ENCODE assay signal across 10 cellular contexts in genomic region chr1:165403835-165404482, GRCh38. TPM values are rescaled to one million over a fixed set of nuclear protein-coding genes. Genes with fewer than 3 reads are reported as not detected.
DNase-seq lines count a peak whose midpoint lies in the region; ATAC-seq and TF ChIP-seq lines count a peak whose summit lies in the region.
"Had no signal": no experiment of that assay in that cellular context is flagged by ENCODE, and none has a peak within 500 bp of the region (broad histone marks: within the 10 kb centered on the region; RNA-seq: fewer than 3 reads in every experiment).

No MANE protein-coding gene starts in this region.

- H3K4me3 Mint-ChIP-seq in T-helper 17 cell = no peak overlapping the region
- no peak overlapping the region for H3K4me3 Mint-ChIP-seq in osteocyte (ENCODE audit: unreplicated experiment)

- peak; percentile 34 for TF ChIP-seq CTCF in GM20000 (IDR thresholded peaks at IDR 0.05; ENCODE audit: extremely low read depth, missing control alignments)
- peak; percentile 98 for TF ChIP-seq CTCF in KMS-11 (conservative IDR thresholded peaks at IDR 0.05; ENCODE audit: low read depth, low read length)
- peak; percentile 48 for TF ChIP-seq CTCF in fibroblast of mammary gland (conservative IDR thresholded peaks at IDR 0.05; ENCODE audit: control insufficient read depth, insufficient read depth, low read depth, low read length)
- peak; percentile 46 for TF ChIP-seq CTCF in osteocyte (IDR thresholded peaks at IDR 0.05)
- TF ChIP-seq CTCF in ovary (IDR thresholded peaks at IDR 0.05) = peak in 1 of 3 donors; percentile 9

- H2AFZ ChIP-seq in KMS-11 (ENCODE audit: low read depth) = peak overlapping the region; percentile 20; the same call in 1 of the 2 replicates

- ATAC-seq in T-helper 17 cell = peak; percentile 63

- H3K4me2 ChIP-seq in KMS-11 = no peak overlapping the region

- no peaks in the 10 kb centered on the region for H3K36me3 ChIP-seq in KMS-11 (ENCODE audit: insufficient read depth)
- no peaks in the 10 kb centered on the region for H3K36me3 ChIP-seq in ovary

- H3K9ac ChIP-seq in KMS-11 = no peak overlapping the region

- peaks cover 4% of the 10 kb centered on the region for H3K36me3 Mint-ChIP-seq in T-helper 17 cell (ENCODE audit: low read depth)
- H3K36me3 Mint-ChIP-seq in osteocyte (ENCODE audit: unreplicated experiment) = no peaks in the 10 kb centered on the region

- no peaks in the 10 kb centered on the region for H3K27me3 ChIP-seq in KMS-11 (ENCODE audit: insufficient read depth, low read depth)
- H3K27me3 ChIP-seq in ovary = no peaks in the 10 kb centered on the region

- WGBS in ovary, 3 donors = 33 to 37% (median 35%) methylated on average over 3 of the region's 3 CpGs

- no peaks in the 10 kb centered on the region for H3K4me1 ChIP-seq in KMS-11 (ENCODE audit: low read depth, poor library complexity, severe bottlenecking)
- no peaks in the 10 kb centered on the region for H3K4me1 ChIP-seq in ovary (ENCODE audit: insufficient read depth)

- TF ChIP-seq POLR2A in ovary (IDR thresholded peaks at IDR 0.05) = no peak

- peak; percentile 40 for DNase-seq in DMS53 treated with DMSO at 0.1 percent for 48 hours (lab: John Stamatoyannopoulos, UW; ENCODE audit: unreplicated experiment)
- DNase-seq in GM20000 (ENCODE audit: low spot score) = peak; percentile 32
- DNase-seq in T-helper 17 cell = peak in 1 of 3 donors; percentile 12
- no peak for DNase-seq in fibroblast of mammary gland (ENCODE audit: low read depth)
- no peak for DNase-seq in osteocyte (ENCODE audit: extremely low spot score, unreplicated experiment)
- DNase-seq in ovary = no peak
- no peak for DNase-seq in T1000 (lab: John Stamatoyannopoulos, UW)

- H3K4me3 ChIP-seq in KMS-11 (IDR thresholded peaks at IDR 0.05; ENCODE audit: insufficient read depth, low read depth, low read length) = no peak overlapping the region
- H3K4me3 ChIP-seq in fibroblast of mammary gland (ENCODE audit: control insufficient read depth, low read depth, low read length) = no peak overlapping the region
- no peak overlapping the region for H3K4me3 ChIP-seq in ovary

- H3K4me1 Mint-ChIP-seq in T-helper 17 cell (peaks cover 14% of the 10 kb centered on the region), osteocyte (ENCODE audit: unreplicated experiment) (no peaks in the 10 kb centered on the region)

- H3K27me3 Mint-ChIP-seq in T-helper 17 cell (peaks cover 63% of the 10 kb centered on the region), osteocyte (ENCODE audit: unreplicated experiment) (peaks cover 6% of the 10 kb centered on the region)

- H3K9me3 ChIP-seq in T-helper 17 cell (ENCODE audit: control insufficient read depth, low read length, poor library complexity, severe bottlenecking) (no peaks in the 10 kb centered on the region), ovary (no peaks in the 10 kb centered on the region)

- intact Hi-C loops in ovary (cut with DNase I) = no loop called here

- H3K79me2 ChIP-seq in KMS-11 (ENCODE audit: insufficient read depth, low read depth) = no peaks in the 10 kb centered on the region

- H3K9me3 Mint-ChIP-seq in osteocyte (ENCODE audit: unreplicated experiment) = no peaks in the 10 kb centered on the region

- no peak overlapping the region for H3K27ac Mint-ChIP-seq in T-helper 17 cell
- no peak overlapping the region for H3K27ac Mint-ChIP-seq in osteocyte (ENCODE audit: unreplicated experiment)

- no peak overlapping the region for H3K27ac ChIP-seq in KMS-11
- no peak overlapping the region for H3K27ac ChIP-seq in ovary

- TF ChIP-seq EP300 in ovary (IDR thresholded peaks at IDR 0.05) = no peak

- H4K20me1 ChIP-seq in KMS-11 (ENCODE audit: insufficient read depth) = no peaks in the 10 kb centered on the region

RNA-seq across cellular contexts. Expression of gene RXRG, which starts 41.0 kb away (rescaled TPM):
- total RNA-seq in T-helper 17 cell (not detected), osteocyte (not detected in 2 replicates), ovary (1 to 10 TPM in 5 of 7 donors, under 1 TPM in 1, not detected in 1; 0.95 to 4.5 (median 1.8) TPM)
- polyA plus RNA-seq in ovary = 1 to 10 TPM in 1 of 2 donors, under 1 TPM in 1; 0.80 to 6.6 TPM
- total RNA-seq: T-helper 2 cell treated with Interferon-gamma antibody and Interleukin-4, amounts not matched to agents 100 ng/mL and 5 ng/mL, for 36 hours had no signal

RNA-seq across cellular contexts. Expression of gene LMX1A, which starts 47.4 kb away (rescaled TPM):
- total RNA-seq in T-helper 17 cell = not detected
- not detected in 2 replicates for total RNA-seq in osteocyte
- not detected for total RNA-seq in ovary
- under 1 TPM in 1 of 2 donors, not detected in 1; 0.15 TPM for polyA plus RNA-seq in ovary
- total RNA-seq: myocyte; T-helper 2 cell treated with Interferon-gamma antibody and Interleukin-4, amounts not matched to agents 100 ng/mL and 5 ng/mL, for 36 hours had no signal

Comparison
In these comparisons a context has a peak if more than half of its experiments do, and no peak if none do; other contexts are left out.
1. DNase-seq: peak in DMS53 treated with DMSO at 0.1 percent for 48 hours (single experiment) and GM20000 (single experiment); none in fibroblast of mammary gland (single experiment), osteocyte (single experiment), ovary (0 of 5) and T1000 (single experiment).